In the genomic region with DNA sequence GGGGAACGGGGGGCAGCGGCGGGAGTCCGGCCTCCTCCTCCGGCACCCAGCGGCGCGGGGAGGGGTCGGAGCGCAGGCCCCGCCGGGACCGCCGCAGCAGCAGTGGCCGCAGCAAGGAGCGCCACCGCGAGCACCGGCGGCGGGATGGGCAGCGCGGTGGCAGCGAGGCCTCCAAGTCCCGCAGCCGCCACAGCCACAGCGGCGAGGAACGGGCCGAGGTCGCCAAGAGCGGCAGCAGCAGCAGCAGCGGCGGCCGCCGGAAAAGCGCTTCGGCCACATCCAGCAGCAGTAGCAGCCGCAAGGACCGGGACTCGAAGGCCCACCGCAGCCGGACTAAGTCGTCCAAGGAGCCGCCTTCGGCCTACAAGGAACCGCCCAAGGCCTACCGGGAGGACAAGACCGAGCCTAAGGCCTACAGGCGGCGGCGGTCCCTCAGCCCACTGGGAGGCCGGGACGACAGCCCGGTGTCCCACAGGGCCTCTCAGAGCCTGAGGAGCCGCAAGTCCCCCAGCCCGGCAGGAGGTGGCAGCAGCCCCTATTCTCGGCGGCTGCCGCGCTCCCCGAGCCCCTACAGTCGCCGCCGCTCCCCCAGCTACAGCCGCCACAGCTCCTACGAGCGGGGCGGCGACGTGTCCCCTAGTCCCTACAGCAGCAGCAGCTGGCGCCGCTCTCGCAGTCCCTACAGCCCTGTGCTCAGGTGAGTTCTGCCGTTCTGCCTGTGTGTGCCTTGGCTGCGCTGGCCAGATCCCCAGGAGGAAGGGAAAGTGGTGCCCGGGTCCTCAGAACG, we compare ENCODE assay signal across 8 cellular contexts. TPM values are rescaled to one million over a fixed set of nuclear protein-coding genes. Genes with fewer than 3 reads are reported as not detected.
DNase-seq lines count a peak whose midpoint lies in the region; ATAC-seq and TF ChIP-seq lines count a peak whose summit lies in the region.

No MANE protein-coding gene starts in this region.

- H3K27me3 Mint-ChIP-seq in endothelial cell (ENCODE audit: unreplicated experiment): peaks cover 16% of the 10 kb centered on the region

- intact Hi-C loops in A673 (cut with micrococcal nuclease; ENCODE audit: unreplicated experiment): no loop called here

- H3K4me1 Mint-ChIP-seq in endothelial cell (ENCODE audit: unreplicated experiment): peaks cover 27% of the 10 kb centered on the region

- H3K27me3 ChIP-seq in A673 (replicated peaks; ENCODE audit: insufficient read depth, low read depth, low read length, poor library complexity): no peaks in the 10 kb centered on the region
- H3K27me3 ChIP-seq in mononuclear cell (ENCODE audit: insufficient read depth, low read length): no peaks in the 10 kb centered on the region

- H3K4me1 ChIP-seq in A673 (ENCODE audit: insufficient read depth, low read length, poor library complexity, severe bottlenecking) (peaks cover 9% of the 10 kb centered on the region), mononuclear cell (ENCODE audit: insufficient read depth, low read length) (peaks cover 33% of the 10 kb centered on the region)

- peak; percentile 26 for ATAC-seq in GM18505 (IDR thresholded peaks at IDR 0.05; ENCODE audit: unreplicated experiment)
- ATAC-seq in HG03064 (IDR thresholded peaks at IDR 0.05; ENCODE audit: low read depth, unreplicated experiment): peak; percentile 26

- H3K9me3 ChIP-seq in A673 (ENCODE audit: low read depth, low read length, poor library complexity, severe bottlenecking) (no peaks in the 10 kb centered on the region), mononuclear cell (ENCODE audit: low read depth, low read length) (no peaks in the 10 kb centered on the region)

- peaks cover 12% of the 10 kb centered on the region for H3K36me3 Mint-ChIP-seq in endothelial cell (ENCODE audit: low read depth, unreplicated experiment)

- POLR2A ChIA-PET in A673 (lab: Charles Lee; ENCODE audit: low non-redundant PET): no interaction called here

- peak overlapping the region; percentile 93 for H3K27ac Mint-ChIP-seq in endothelial cell (ENCODE audit: unreplicated experiment)

- TF ChIP-seq CTCF in A673 (conservative IDR thresholded peaks at IDR 0.05; ENCODE audit: low read depth, low read length) (peak; percentile 61), endothelial cell (IDR thresholded peaks at IDR 0.05; ENCODE audit: unreplicated experiment) (no peak)

- no peaks in the 10 kb centered on the region for H3K36me3 ChIP-seq in A673 (ENCODE audit: insufficient read depth, low read length, poor library complexity, severe bottlenecking)

- H3K4me3 ChIP-seq in A673 (ENCODE audit: low read depth, low read length, poor library complexity, severe bottlenecking): peak overlapping the region; percentile 96
- H3K4me3 ChIP-seq in mononuclear cell (ENCODE audit: low read length): peak overlapping the region; percentile 93

- no TSS peak for BruUV-seq in A673 (replicated peaks; lab: Mats Ljungman, UMichigan)

- CTCF ChIA-PET in A673 (lab: Charles Lee): interaction anchor here (0.6 to 2.4 kb wide), 3 partner anchors 101 to 183 kb away, joined by 3 to 7 read pairs (median 5); a partner anchor contains a TSS

- DNase-seq in A673 (ENCODE audit: low spot score): peak; percentile 89
- peak; percentile 79 for DNase-seq in NCI-H69 (lab: John Stamatoyannopoulos, UW)
- peak; percentile 26 for DNase-seq in activated CD8-positive, alpha-beta memory T cell treated with anti-CD3 and anti-CD28 coated beads, Interleukin-2, amount 50 U/mL, for 24 hours (ENCODE audit: extremely low read depth)
- DNase-seq in endothelial cell (ENCODE audit: low spot score): peak; percentile 71
- DNase-seq in stimulated activated CD8-positive, alpha-beta memory T cell treated with anti-CD3 and anti-CD28 coated beads, Interleukin-4, amount 100 ng/mL, for 1 hour (ENCODE audit: low read depth in 2 of 2, low spot score in 1 of 2): peak; percentile 25 to 39

- peak overlapping the region; percentile 98 for H3K27ac ChIP-seq in A673 (ENCODE audit: low read depth, low read length, poor library complexity, severe bottlenecking)

- H3K4me3 Mint-ChIP-seq in endothelial cell (ENCODE audit: unreplicated experiment): peak overlapping the region; percentile 100

- no peak for TF ChIP-seq POLR2A in GM18505 (IDR thresholded peaks at IDR 0.05; ENCODE audit: borderline replicate concordance, extremely low read depth, insufficient read depth, insufficient read length)

- no peaks in the 10 kb centered on the region for H3K9me3 Mint-ChIP-seq in endothelial cell (ENCODE audit: unreplicated experiment)

RNA-seq across cellular contexts. Expression of a gene that starts 1.3 kb away (rescaled TPM):
- total RNA-seq in A673 (2021) (54.2 and 56.6 TPM in 2 replicates), endothelial cell (ENCODE audit: unreplicated experiment) (52.9 TPM), mononuclear cell (140 TPM)

Comparison
In these comparisons a context has a peak if more than half of its experiments do, and no peak if none do; other contexts are left out.
1. Peak in every context shown above with its lines: DNase-seq, ATAC-seq, H3K4me3 ChIP-seq and H3K27ac ChIP-seq.
2. DNase-seq: peak in every context shown above with its lines; median percentile 89 in A673; 79 in NCI-H69; 71 in endothelial cell; 32 in stimulated activated CD8-positive, alpha-beta memory T cell treated with anti-CD3 and anti-CD28 coated beads, Interleukin-4, amount 100 ng/mL, for 1 hour; 26 in activated CD8-positive, alpha-beta memory T cell treated with anti-CD3 and anti-CD28 coated beads, Interleukin-2, amount 50 U/mL, for 24 hours.